Comparison of ENCODE assay signal across 22 cellular contexts in the genomic region with DNA sequence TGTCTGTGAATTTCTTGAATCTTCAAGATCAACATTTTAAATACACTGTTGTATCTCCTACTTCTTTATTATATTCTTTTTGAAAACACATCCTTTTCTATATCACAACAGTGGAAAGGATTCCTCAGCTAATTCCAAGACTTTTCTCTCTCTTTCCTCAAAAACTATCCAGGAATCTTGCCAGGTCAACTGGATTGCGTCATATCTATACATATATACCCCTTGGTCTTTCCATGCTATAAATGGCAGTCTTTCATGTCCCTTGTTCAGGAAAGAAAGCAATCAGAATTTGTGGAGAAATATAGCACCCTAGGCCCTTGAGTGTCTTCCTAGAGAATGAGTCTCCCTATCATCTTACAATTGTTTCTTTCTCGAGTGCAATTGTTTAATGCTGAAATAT.
DNase-seq lines count a peak whose midpoint lies in the region; ATAC-seq, FAIRE-seq and TF ChIP-seq lines count a peak whose summit lies in the region.
"Had no signal": no experiment of that assay in that cellular context is flagged by ENCODE, and none has a peak within 500 bp of the region (broad histone marks: within the 10 kb centered on the region; RNA-seq: fewer than 3 reads in every experiment).

No MANE protein-coding gene starts in this region.

- no peaks in the 10 kb centered on the region for H4K20me1 ChIP-seq in HepG2 (ENCODE audit: insufficient read depth, low read length)
- H4K20me1 ChIP-seq in K562 (replicated peaks; ENCODE audit: control insufficient read depth, insufficient read depth, low read length): no peaks in the 10 kb centered on the region
- H4K20me1 ChIP-seq in smooth muscle cell (ENCODE audit: low read depth): no peaks in the 10 kb centered on the region
- no peaks in the 10 kb centered on the region for H4K20me1 ChIP-seq in neural progenitor cell (ENCODE audit: low read depth)
- H4K20me1 ChIP-seq: BLaER1 had no signal

- H3K36me3 ChIP-seq in HepG2 (replicated peaks in 1 of 2; ENCODE audit: control insufficient read depth in 1 of 2, insufficient read depth in 2 of 2, low read length in 2 of 2) (no peaks in the 10 kb centered on the region), right lobe of liver (no peaks in the 10 kb centered on the region), K562 (ENCODE audit: control insufficient read depth, insufficient read depth, low read length) (no peaks in the 10 kb centered on the region), smooth muscle cell (ENCODE audit: low read depth) (no peaks in the 10 kb centered on the region), neural progenitor cell (no peaks in the 10 kb centered on the region)
- H3K36me3 ChIP-seq: BLaER1 had no signal

- H3K9me3 Mint-ChIP-seq in activated CD4-positive, alpha-beta memory T cell treated with anti-CD3 and anti-CD28 coated beads for 36 hours: no peaks in the 10 kb centered on the region
- no peaks in the 10 kb centered on the region for H3K9me3 Mint-ChIP-seq in neural progenitor cell
- H3K9me3 Mint-ChIP-seq: CD8-positive, alpha-beta T cell; H9 had no signal

- POLR2A ChIA-PET in HepG2 (lab: Yijun Ruan, JAX) (no interaction called here), K562 (lab: Yijun Ruan, JAX) (no interaction called here)
- POLR2A ChIA-PET in activated CD4-positive, alpha-beta memory T cell treated with anti-CD3 and anti-CD28 coated beads for 36 hours (lab: Charles Lee): no interaction called here

- H3K36me3 Mint-ChIP-seq in activated CD4-positive, alpha-beta memory T cell treated with anti-CD3 and anti-CD28 coated beads for 36 hours: no peaks in the 10 kb centered on the region
- no peaks in the 10 kb centered on the region for H3K36me3 Mint-ChIP-seq in neural progenitor cell
- H3K36me3 Mint-ChIP-seq: CD4-positive, CD25-positive, alpha-beta regulatory T cell; CD8-positive, alpha-beta T cell had no signal

- H3F3A ChIP-seq in smooth muscle cell (ENCODE audit: low read depth): no peaks in the 10 kb centered on the region
- no peaks in the 10 kb centered on the region for H3F3A ChIP-seq in neural progenitor cell (ENCODE audit: low read depth)

- TF ChIP-seq RAD21 in HepG2 (CRISPR knock-in tag; IDR thresholded peaks at IDR 0.05) (no peak), K562 (CRISPR knock-in tag; conservative IDR thresholded peaks at IDR 0.05 in 1 of 2, IDR thresholded peaks at IDR 0.05 in 1 of 2) (no peak)

- in situ Hi-C loops in HepG2 (cut with HindIII; ENCODE audit: extremely low pct_ligation_motif_present, low pct_unique_long_range_greater_than_20kb) (loop anchor here (10.0 kb wide), 1 partner anchor 602 kb away; no protein-coding TSS in a partner anchor), K562 (cut with MboI) (loop anchor here (10.0 to 25.0 kb wide), 2 partner anchors 242 to 595 kb away; a partner anchor contains a TSS)

- no peak overlapping the region for H3K27ac Mint-ChIP-seq in activated CD4-positive, alpha-beta memory T cell treated with anti-CD3 and anti-CD28 coated beads for 36 hours
- H3K27ac Mint-ChIP-seq in neural progenitor cell: no peak overlapping the region
- H3K27ac Mint-ChIP-seq: B cell; CD4-positive, CD25-positive, alpha-beta regulatory T cell; CD8-positive, alpha-beta T cell; H9 had no signal

- H3K9me3 ChIP-seq in HepG2 (ENCODE audit: low read length) (no peaks in the 10 kb centered on the region), right lobe of liver (no peaks in the 10 kb centered on the region), K562 (replicated peaks; ENCODE audit: control insufficient read depth, insufficient read depth, low read depth, low read length) (no peaks in the 10 kb centered on the region), smooth muscle cell (replicated peaks; ENCODE audit: low read depth) (no peaks in the 10 kb centered on the region), neural progenitor cell (ENCODE audit: low read depth) (no peaks in the 10 kb centered on the region)
- H3K9me3 ChIP-seq: BLaER1 had no signal

- no peak for DNase-seq in HepG2 (ENCODE audit: low spot score)
- no peak for DNase-seq in right lobe of liver
- DNase-seq in K562 (ENCODE audit: extremely low read depth in 1 of 4, low spot score in 3 of 4): no peak
- no peak for DNase-seq in smooth muscle cell (lab: John Stamatoyannopoulos, UW; ENCODE audit: unreplicated experiment)
- no peak for DNase-seq in activated CD4-positive, alpha-beta memory T cell treated with anti-CD3 and anti-CD28 coated beads for 36 hours
- no peak for DNase-seq in neural progenitor cell (ENCODE audit: low spot score)
- DNase-seq: Caco-2; CD4-positive, CD25-positive, alpha-beta regulatory T cell; CD8-positive, alpha-beta T cell; DMS153; DND-41; GM23248; H9 had no signal

- no peak for TF ChIP-seq POLR2A in HepG2 (IDR thresholded peaks at IDR 0.05; ENCODE audit: insufficient read depth in 1 of 2, low read depth in 2 of 2, low read length in 2 of 2)
- no peak for TF ChIP-seq POLR2A in right lobe of liver (IDR thresholded peaks at IDR 0.05)
- no peak for TF ChIP-seq POLR2A in K562 (conservative IDR thresholded peaks at IDR 0.05)

- WGBS in HepG2 (ENCODE audit: low lambda C conversion rate): 17% methylated on average over 2 of the region's 2 CpGs
- WGBS in right lobe of liver (ENCODE audit: insufficient coverage, low coverage, low lambda C conversion rate, missing lambda C conversion rate): 33% methylated on average over 2 of the region's 2 CpGs
- WGBS in K562 (ENCODE audit: insufficient coverage, low coverage, missing lambda C conversion rate): 0% methylated on average over 2 of the region's 2 CpGs
- 94% methylated on average over 2 of the region's 2 CpGs for WGBS in smooth muscle cell (ENCODE audit: low lambda C conversion rate)

- H3K4me3 ChIP-seq in HepG2 (replicated peaks in 1 of 3; ENCODE audit: insufficient read depth in 1 of 3, low read depth in 2 of 3, low read length in 3 of 3): no peak overlapping the region
- H3K4me3 ChIP-seq in right lobe of liver: no peak overlapping the region
- no peak overlapping the region for H3K4me3 ChIP-seq in K562
- no peak overlapping the region for H3K4me3 ChIP-seq in smooth muscle cell
- H3K4me3 ChIP-seq in neural progenitor cell: no peak overlapping the region
- H3K4me3 ChIP-seq: BLaER1, GM12878, GM23248 had no signal

- H3K27me3 Mint-ChIP-seq in activated CD4-positive, alpha-beta memory T cell treated with anti-CD3 and anti-CD28 coated beads for 36 hours: no peaks in the 10 kb centered on the region
- no peaks in the 10 kb centered on the region for H3K27me3 Mint-ChIP-seq in neural progenitor cell (ENCODE audit: insufficient read depth, low read depth)

- TF ChIP-seq CTCF in HepG2 (CRISPR knock-in tag; IDR thresholded peaks at IDR 0.05) (no peak), right lobe of liver (IDR thresholded peaks at IDR 0.05) (no peak), K562 (IDR thresholded peaks at IDR 0.05 in 2 of 3, conservative IDR thresholded peaks at IDR 0.05 in 1 of 3; ENCODE audit: insufficient read depth in 2 of 3, low read depth in 1 of 3, low read length in 3 of 3) (no peak), smooth muscle cell (IDR thresholded peaks at IDR 0.05; ENCODE audit: borderline replicate concordance, insufficient read depth, poor library complexity, severe bottlenecking) (no peak), neural progenitor cell (IDR thresholded peaks at IDR 0.05) (no peak)

- ATAC-seq in HepG2 (no peak), right lobe of liver (no peak), K562 (no peak)
- ATAC-seq: CD8-positive, alpha-beta T cell; GM12878; HCT116 had no signal

- CTCF ChIA-PET in HepG2 (lab: Yijun Ruan, JAX; ENCODE audit: low intra/inter-chr PET ratio, low total read pairs): no interaction called here
- CTCF ChIA-PET in K562 (lab: Yijun Ruan, JAX; ENCODE audit: low intra/inter-chr PET ratio): no interaction called here
- CTCF ChIA-PET in activated CD4-positive, alpha-beta memory T cell treated with anti-CD3 and anti-CD28 coated beads for 36 hours (lab: Charles Lee): no interaction called here

- no peak for TF ChIP-seq EP300 in HepG2 (IDR thresholded peaks at IDR 0.05; ENCODE audit: low read depth in 2 of 2, low read length in 2 of 2)
- TF ChIP-seq EP300 in HepG2 (CRISPR knock-in tag; IDR thresholded peaks at IDR 0.05; ENCODE audit: borderline replicate concordance): no peak
- TF ChIP-seq EP300 in K562 (IDR thresholded peaks at IDR 0.05; ENCODE audit: low read length): no peak

- no peak overlapping the region for H3K4me2 ChIP-seq in HepG2 (ENCODE audit: low read depth, low read length)
- no peak overlapping the region for H3K4me2 ChIP-seq in K562 (ENCODE audit: insufficient read depth, low read length)
- peak overlapping the region; percentile 40 for H3K4me2 ChIP-seq in smooth muscle cell
- H3K4me2 ChIP-seq in neural progenitor cell: no peak overlapping the region
- H3K4me2 ChIP-seq: BLaER1 had no signal

- H3K9me1 ChIP-seq in K562 (ENCODE audit: control insufficient read depth, insufficient read depth, low read length): no peaks in the 10 kb centered on the region

- FAIRE-seq in HepG2 (lab: Jason Lieb, UNC) (no peak), K562 (lab: Jason Lieb, UNC) (no peak)
- FAIRE-seq: A204.1, G401.6, GM12878, GM19239 had no signal

- no peaks in the 10 kb centered on the region for H3K79me2 ChIP-seq in HepG2 (ENCODE audit: insufficient read depth, low read length)
- no peaks in the 10 kb centered on the region for H3K79me2 ChIP-seq in K562 (ENCODE audit: control insufficient read depth, insufficient read depth, low read length)
- no peaks in the 10 kb centered on the region for H3K79me2 ChIP-seq in smooth muscle cell (ENCODE audit: low read depth)
- H3K79me2 ChIP-seq in neural progenitor cell (ENCODE audit: low read depth): no peaks in the 10 kb centered on the region

- intact Hi-C loops in HepG2 (cut with micrococcal nuclease; ENCODE audit: unreplicated experiment) (loop anchor here (5.0 kb wide), 1 partner anchor 395 kb away; no protein-coding TSS in a partner anchor), right lobe of liver (cut with DNase I) (no loop called here), K562 (cut with micrococcal nuclease) (no loop called here)
- intact Hi-C loops in activated CD4-positive, alpha-beta memory T cell treated with anti-CD3 and anti-CD28 coated beads for 36 hours (cut with micrococcal nuclease): no loop called here

- H3K4me1 ChIP-seq in HepG2 (ENCODE audit: insufficient read depth, low read length): no peaks in the 10 kb centered on the region
- no peaks in the 10 kb centered on the region for H3K4me1 ChIP-seq in right lobe of liver
- H3K4me1 ChIP-seq in K562 (replicated peaks in 1 of 2; ENCODE audit: control insufficient read depth in 2 of 2, insufficient read depth in 2 of 2, low read length in 2 of 2): no peaks in the 10 kb centered on the region
- H3K4me1 ChIP-seq in smooth muscle cell (ENCODE audit: low read depth): no peaks in the 10 kb centered on the region
- H3K4me1 ChIP-seq in neural progenitor cell: peaks cover 2% of the 10 kb centered on the region
- H3K4me1 ChIP-seq: BLaER1, Caco-2 had no signal

- peaks cover 0 to 1% of the 10 kb centered on the region in 2 experiments; a peak in 1 of 5 replicates for H3K27me3 ChIP-seq in HepG2 (ENCODE audit: control insufficient read depth in 1 of 2, insufficient read depth in 2 of 2, low read length in 2 of 2)
- no peaks in the 10 kb centered on the region for H3K27me3 ChIP-seq in right lobe of liver
- no peaks in the 10 kb centered on the region for H3K27me3 ChIP-seq in K562 (ENCODE audit: control insufficient read depth in 2 of 2, insufficient read depth in 2 of 2, low read length in 2 of 2)
- no peaks in the 10 kb centered on the region for H3K27me3 ChIP-seq in smooth muscle cell (ENCODE audit: low read depth)
- no peaks in the 10 kb centered on the region for H3K27me3 ChIP-seq in neural progenitor cell
- H3K27me3 ChIP-seq: BLaER1 had no signal

- H3K4me3 Mint-ChIP-seq in activated CD4-positive, alpha-beta memory T cell treated with anti-CD3 and anti-CD28 coated beads for 36 hours: no peak overlapping the region
- no peak overlapping the region for H3K4me3 Mint-ChIP-seq in neural progenitor cell
- H3K4me3 Mint-ChIP-seq: B cell; CD4-positive, CD25-positive, alpha-beta regulatory T cell; CD8-positive, alpha-beta T cell; H9 had no signal

- no peak overlapping the region for H3K27ac ChIP-seq in HepG2 (ENCODE audit: extremely low read length, insufficient read depth, low read length)
- H3K27ac ChIP-seq in right lobe of liver: no peak overlapping the region
- no peak overlapping the region for H3K27ac ChIP-seq in K562 (ENCODE audit: extremely low read depth, low read depth, low read length)
- H3K27ac ChIP-seq in smooth muscle cell (ENCODE audit: low read depth): no peak overlapping the region
- H3K27ac ChIP-seq in neural progenitor cell: no peak overlapping the region
- H3K27ac ChIP-seq: 22Rv1, BLaER1, C4-2B, GM23248 had no signal

- BruUV-seq in HepG2 (replicated peaks; lab: Mats Ljungman, UMichigan): no TSS peak
- BruUV-seq in K562 (replicated peaks; lab: Mats Ljungman, UMichigan): no TSS peak

- no peaks in the 10 kb centered on the region for H3K4me1 Mint-ChIP-seq in activated CD4-positive, alpha-beta memory T cell treated with anti-CD3 and anti-CD28 coated beads for 36 hours (ENCODE audit: low read depth)
- peaks cover 3% of the 10 kb centered on the region for H3K4me1 Mint-ChIP-seq in neural progenitor cell
- H3K4me1 Mint-ChIP-seq: B cell; CD4-positive, CD25-positive, alpha-beta regulatory T cell had no signal

- H3K9ac ChIP-seq in HepG2 (ENCODE audit: insufficient read depth, low read depth, low read length): no peak overlapping the region
- no peak overlapping the region for H3K9ac ChIP-seq in K562 (ENCODE audit: insufficient read depth in 1 of 2, low read depth in 2 of 2, low read length in 2 of 2)
- H3K9ac ChIP-seq in smooth muscle cell (ENCODE audit: low read depth): no peak overlapping the region
- H3K9ac ChIP-seq in neural progenitor cell: no peak overlapping the region
- H3K9ac ChIP-seq: BLaER1, GM23248 had no signal

- H2AFZ ChIP-seq in HepG2 (ENCODE audit: low read length) (no peak overlapping the region), K562 (ENCODE audit: low read depth, low read length) (no peak overlapping the region), smooth muscle cell (ENCODE audit: low read depth) (no peak overlapping the region), neural progenitor cell (replicated peaks) (no peak overlapping the region)
- H2AFZ ChIP-seq: GM23248 had no signal
